ENCODE assay signal across 11 cellular contexts in the genomic region with DNA sequence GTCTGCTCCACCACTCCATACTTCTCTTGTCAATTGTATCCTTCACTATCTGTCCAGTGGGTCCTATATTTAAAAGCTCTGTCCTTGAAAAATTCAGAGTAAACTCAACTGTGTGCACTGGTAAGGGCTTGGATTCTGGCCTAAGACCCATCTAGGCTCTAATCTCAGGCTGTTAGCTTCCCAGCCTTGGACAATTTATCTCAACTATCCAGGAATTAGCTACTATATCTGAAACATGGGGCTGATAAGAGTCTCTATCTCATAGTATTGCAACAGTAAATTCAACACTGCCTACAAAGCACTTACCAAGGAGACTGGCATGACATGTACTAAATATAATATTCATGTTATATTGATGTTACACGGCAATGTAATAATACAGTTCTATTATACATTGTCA.
"Had no signal": no experiment of that assay in that cellular context is flagged by ENCODE, and none has a peak within 500 bp of the region (broad histone marks: within the 10 kb centered on the region; RNA-seq: fewer than 3 reads in every experiment).

No MANE protein-coding gene starts in this region.

- H3K27ac Mint-ChIP-seq: GM23338, HFFc6 had no signal

- H3K4me1 ChIP-seq: HAP-1 had no signal

- ATAC-seq: GM23338, HCT116 had no signal

- FAIRE-seq: H1, H54 had no signal

- H3K27ac ChIP-seq: GM23248 had no signal

- H3K36me3 ChIP-seq: HAP-1 had no signal

- H3K4me3 ChIP-seq: GM23248, GM23338, HAP-1 had no signal

- H3K4me3 Mint-ChIP-seq: GM23338, H9, HFFc6 had no signal

- H3K9me3 ChIP-seq: HAP-1 had no signal

- H3K4me1 Mint-ChIP-seq: GM23338, H9 had no signal

- DNase-seq: GM23248, GOT3, H7, H9, HCEC 1CT, HFFc6 had no signal
